15 cellular contexts compared by ENCODE assay signal in the genomic region with DNA sequence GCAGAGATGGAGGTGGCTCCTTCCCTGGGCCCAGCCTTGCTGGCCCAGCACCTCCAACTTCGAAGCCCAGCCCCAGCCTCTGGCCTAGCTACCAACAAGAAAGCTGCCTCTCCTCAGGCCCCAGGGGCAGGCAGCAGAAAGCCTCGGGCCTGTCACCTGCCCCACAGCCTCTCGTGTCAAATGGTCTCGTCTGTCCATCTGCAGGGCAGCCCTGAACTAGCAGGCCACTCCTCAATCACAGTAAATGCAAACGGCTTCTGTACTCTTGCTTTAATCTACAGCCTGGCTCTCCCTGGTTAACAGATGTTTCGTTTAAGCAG. TPM values are rescaled to one million over a fixed set of nuclear protein-coding genes. Genes with fewer than 3 reads are reported as not detected.
DNase-seq lines count a peak whose midpoint lies in the region; ATAC-seq and TF ChIP-seq lines count a peak whose summit lies in the region.
"Had no signal": no experiment of that assay in that cellular context is flagged by ENCODE, and none has a peak within 500 bp of the region (broad histone marks: within the 10 kb centered on the region; RNA-seq: fewer than 3 reads in every experiment).

No MANE protein-coding gene starts in this region.

- no peaks in the 10 kb centered on the region for H3K9me3 ChIP-seq in RWPE2 (ENCODE audit: severe bottlenecking)
- H3K9me3 ChIP-seq in lower lobe of right lung = no peaks in the 10 kb centered on the region

- H3K36me3 ChIP-seq in RWPE2 (ENCODE audit: low read depth) (no peaks in the 10 kb centered on the region), lower lobe of right lung (no peaks in the 10 kb centered on the region)

- no peak overlapping the region for H3K27ac ChIP-seq in RWPE2 (ENCODE audit: poor library complexity, severe bottlenecking)
- H3K27ac ChIP-seq in lower lobe of right lung = no peak overlapping the region

- TF ChIP-seq CTCF in RWPE2 (IDR thresholded peaks at IDR 0.05; ENCODE audit: poor library complexity, severe bottlenecking) = no peak
- no peak for TF ChIP-seq CTCF in lower lobe of right lung (IDR thresholded peaks at IDR 0.05)

- DNase-seq in Right ventricle myocardium superior (peak; percentile 30), left ventricle myocardium superior (no peak), RWPE2 (ENCODE audit: low spot score) (peak; percentile 58), lower lobe of right lung (peak; percentile 28), retina (peak; percentile 26)
- no peak for DNase-seq in stimulated activated CD4-positive, alpha-beta T cell treated with anti-CD3 and anti-CD28 coated beads, Interleukin-12 subunit alpha, Interleukin-12 subunit beta, amount 100 ng/mL, for 4 hours
- DNase-seq: CD4-positive, CD25-positive, alpha-beta regulatory T cell; DMS79 treated with DMSO at 0.1 percent for 48 hours; NCI-H1436 treated with DMSO at 0.1 percent for 48 hours; NCI-H446; NCI-H748 treated with DMSO at 0.1 percent for 48 hours; SHP77 treated with DMSO at 0.1 percent for 48 hours had no signal

- H3K4me3 ChIP-seq in RWPE2 (ENCODE audit: severe bottlenecking) = no peak overlapping the region
- no peak overlapping the region for H3K4me3 ChIP-seq in lower lobe of right lung
- H3K4me3 ChIP-seq: K562 had no signal

- ATAC-seq in Right ventricle myocardium superior (ENCODE audit: poor library complexity) (no peak), left ventricle myocardium superior (no peak), RWPE2 (ENCODE audit: low read depth) (no peak), lower lobe of right lung (no peak), HG02759 (IDR thresholded peaks at IDR 0.05; ENCODE audit: unreplicated experiment) (no peak), HG03039 (IDR thresholded peaks at IDR 0.05; ENCODE audit: unreplicated experiment) (no peak)
- ATAC-seq: K562 had no signal

- no peaks in the 10 kb centered on the region for H3K27me3 ChIP-seq in RWPE2 (ENCODE audit: insufficient read depth, poor library complexity, severe bottlenecking)
- no peaks in the 10 kb centered on the region for H3K27me3 ChIP-seq in lower lobe of right lung (ENCODE audit: low read depth)

- H3K4me1 ChIP-seq in RWPE2 (ENCODE audit: insufficient read depth, poor library complexity, severe bottlenecking) (peaks cover 21% of the 10 kb centered on the region), lower lobe of right lung (peaks cover 11% of the 10 kb centered on the region)

- intact Hi-C loops in Right ventricle myocardium superior (cut with DNase I) = no loop called here
- intact Hi-C loops in left ventricle myocardium superior (cut with micrococcal nuclease) = no loop called here
- intact Hi-C loops in lower lobe of right lung (cut with DNase I) = no loop called here

RNA-seq across cellular contexts. Expression of gene VAV2, which starts 21.6 kb away (rescaled TPM):
- 4.9 TPM for total RNA-seq in Right ventricle myocardium superior
- total RNA-seq in left ventricle myocardium superior = 6.1 TPM
- total RNA-seq in lower lobe of right lung = 26.9 TPM

RNA-seq across cellular contexts. Expression of gene BRD3OS, which starts 54.7 kb away (rescaled TPM):
- total RNA-seq in Right ventricle myocardium superior (4.9 TPM), left ventricle myocardium superior (4.7 TPM), lower lobe of right lung (15.6 TPM)

Comparison
In these comparisons a context has a peak if more than half of its experiments do, and no peak if none do; other contexts are left out.
1. DNase-seq: peak in Right ventricle myocardium superior (single experiment), RWPE2 (single experiment), lower lobe of right lung (single experiment) and retina (single experiment); none in left ventricle myocardium superior (single experiment) and stimulated activated CD4-positive, alpha-beta T cell treated with anti-CD3 and anti-CD28 coated beads, Interleukin-12 subunit alpha, Interleukin-12 subunit beta, amount 100 ng/mL, for 4 hours (single experiment).